Comparison of ENCODE assay signal across 1 cellular context in genomic region chr1:226425431-226426031, GRCh38.
TF ChIP-seq lines count a peak whose summit lies in the region.

No MANE protein-coding gene starts in this region.

TF ChIP-seq in K562, 482 proteins besides CTCF, POLR2A, EP300 and RAD21 (continued from another document):
- TF ChIP-seq KDM2B (CRISPR knock-in tag; IDR thresholded peaks at IDR 0.05) (no peak), ESRRA (IDR thresholded peaks at IDR 0.05; ENCODE audit: borderline replicate concordance, low read depth) (no peak), ZNF408 (CRISPR knock-in tag; IDR thresholded peaks at IDR 0.05; ENCODE audit: low read depth) (no peak), KHSRP (IDR thresholded peaks at IDR 0.05) (no peak), ZNF79 (CRISPR knock-in tag; IDR thresholded peaks at IDR 0.05; ENCODE audit: low read depth) (no peak), CAMTA2 (CRISPR knock-in tag; conservative IDR thresholded peaks at IDR 0.05) (no peak), CBX5 (IDR thresholded peaks at IDR 0.05; ENCODE audit: borderline replicate concordance, low read depth) (no peak), YBX1 (IDR thresholded peaks at IDR 0.05) (no peak), NFATC3 (IDR thresholded peaks at IDR 0.05) (no peak), CREBBP (IDR thresholded peaks at IDR 0.05; ENCODE audit: low read depth, low read length) (no peak)
TF ChIP-seq in K562: peak in this region for 0.
